33 cellular contexts compared by ENCODE assay signal in genomic region chr4:43066415-43066814, GRCh38.
"Had no signal": no experiment of that assay in that cellular context is flagged by ENCODE, and none has a peak within 500 bp of the region (broad histone marks: within the 10 kb centered on the region; RNA-seq: fewer than 3 reads in every experiment).

No MANE protein-coding gene starts in this region.

- H3K27me3 ChIP-seq: adrenal gland, body of pancreas, esophagus squamous epithelium, gastroesophageal sphincter, heart right ventricle, hepatocyte had no signal

- H2AFZ ChIP-seq: hepatocyte had no signal

- H3K4me1 ChIP-seq: adrenal gland, body of pancreas, esophagus squamous epithelium, gastroesophageal sphincter, heart right ventricle had no signal

- H3K4me3 Mint-ChIP-seq: activated B cell treated with CpG ODN at 0.5 μM for 24 hours; activated CD8-positive, alpha-beta T cell treated with anti-CD3 and anti-CD28 coated beads for 36 hours; activated naive CD4-positive, alpha-beta T cell treated with anti-CD3 and anti-CD28 coated beads for 36 hours; activated naive CD4-positive, alpha-beta T cell treated with anti-CD3 and anti-CD28 coated beads, Interleukin-2, amount 50 U/mL, for 24 hours; activated naive CD8-positive, alpha-beta T cell treated with anti-CD3 and anti-CD28 coated beads for 36 hours; activated naive CD8-positive, alpha-beta T cell treated with anti-CD3 and anti-CD28 coated beads, Interleukin-2, amount 50 U/mL, for 24 hours; activated T-cell treated with anti-CD3 and anti-CD28 coated beads, Interleukin-2, amount 50 U/mL, for 4 hours; activated T-helper 17 cell treated with anti-CD3 and anti-CD28 coated beads, Interleukin-2, amount 50 U/mL, for 72 hours; central memory CD8-positive, alpha-beta T cell; dendritic cell treated with granulocyte-macrophage colony-stimulating factor and Interleukin-4, amounts not matched to agents 40 ng/mL and 50 ng/mL, for 4 days; endodermal cell; T-helper 17 cell; T-helper 2 cell treated with Interferon-gamma antibody and Interleukin-4, amounts not matched to agents 5 μg/mL and 100 μg/mL, for 36 hours had no signal

- H3K36me3 Mint-ChIP-seq: activated naive CD4-positive, alpha-beta T cell treated with anti-CD3 and anti-CD28 coated beads, Interleukin-2, amount 50 U/mL, for 24 hours; activated naive CD8-positive, alpha-beta T cell treated with anti-CD3 and anti-CD28 coated beads for 36 hours had no signal

- H3K27ac ChIP-seq: adrenal gland, body of pancreas, coronary artery, dorsolateral prefrontal cortex, esophagus squamous epithelium, gastroesophageal sphincter, heart right ventricle, hepatocyte, WERI-Rb-1 had no signal

- H3K4me3 ChIP-seq: adrenal gland, body of pancreas, coronary artery, dorsolateral prefrontal cortex, esophagus squamous epithelium, gastroesophageal sphincter, heart right ventricle, hepatocyte had no signal

- H3K27me3 Mint-ChIP-seq: activated B cell treated with CpG ODN at 0.5 μM for 24 hours; activated CD8-positive, alpha-beta T cell treated with anti-CD3 and anti-CD28 coated beads for 36 hours; activated naive CD4-positive, alpha-beta T cell treated with anti-CD3 and anti-CD28 coated beads, Interleukin-2, amount 50 U/mL, for 24 hours; activated naive CD8-positive, alpha-beta T cell treated with anti-CD3 and anti-CD28 coated beads for 36 hours; activated naive CD8-positive, alpha-beta T cell treated with anti-CD3 and anti-CD28 coated beads, Interleukin-2, amount 50 U/mL, for 24 hours; activated T-helper 17 cell treated with anti-CD3 and anti-CD28 coated beads, Interleukin-2, amount 50 U/mL, for 72 hours; central memory CD8-positive, alpha-beta T cell; dendritic cell treated with granulocyte-macrophage colony-stimulating factor and Interleukin-4, amounts not matched to agents 40 ng/mL and 50 ng/mL, for 4 days; T-helper 17 cell had no signal

- H3K9me3 ChIP-seq: adrenal gland, body of pancreas, esophagus squamous epithelium had no signal

- H3K36me3 ChIP-seq: adrenal gland, esophagus squamous epithelium, gastroesophageal sphincter, heart right ventricle, WERI-Rb-1 had no signal

- H3K79me2 ChIP-seq: hepatocyte had no signal

- DNase-seq: activated B cell treated with CpG ODN at 0.5 μM for 24 hours; activated CD4-positive, alpha-beta T cell treated with anti-CD3 and anti-CD28 coated beads for 48 hours; activated CD4-positive, alpha-beta T cell treated with anti-CD3 and anti-CD28 coated beads, Interleukin-2, amount 50 U/mL, for 1 hour; activated CD4-positive, alpha-beta T cell treated with anti-CD3 and anti-CD28 coated beads, Interleukin-2, amount 50 U/mL, for 48 hours; activated CD8-positive, alpha-beta memory T cell treated with anti-CD3 and anti-CD28 coated beads for 24 hours; activated CD8-positive, alpha-beta T cell treated with anti-CD3 and anti-CD28 coated beads for 36 hours; activated effector memory CD4-positive, alpha-beta T cell treated with Interleukin-2 at 50 U/mL for 16 hours; activated naive CD4-positive, alpha-beta T cell treated with anti-CD3 and anti-CD28 coated beads for 36 hours; activated naive CD8-positive, alpha-beta T cell treated with anti-CD3 and anti-CD28 coated beads for 36 hours; activated naive CD8-positive, alpha-beta T cell treated with anti-CD3 and anti-CD28 coated beads, Interleukin-2, amount 50 U/mL, for 24 hours; activated T-cell treated with anti-CD3 and anti-CD28 coated beads, Interleukin-2, amount 50 U/mL, for 4 hours; adrenal gland; amygdala; aorta; body of pancreas; dorsolateral prefrontal cortex; effector memory CD4-positive, alpha-beta T cell; endodermal cell; esophagus squamous epithelium; foreskin melanocyte; heart right ventricle; T-helper 17 cell; T1000; WERI-Rb-1 had no signal

- H3K27ac Mint-ChIP-seq: activated B cell treated with CpG ODN at 0.5 μM for 24 hours; activated CD8-positive, alpha-beta T cell treated with anti-CD3 and anti-CD28 coated beads for 36 hours; activated naive CD4-positive, alpha-beta T cell treated with anti-CD3 and anti-CD28 coated beads for 36 hours; activated naive CD4-positive, alpha-beta T cell treated with anti-CD3 and anti-CD28 coated beads, Interleukin-2, amount 50 U/mL, for 24 hours; activated naive CD8-positive, alpha-beta T cell treated with anti-CD3 and anti-CD28 coated beads for 36 hours; activated naive CD8-positive, alpha-beta T cell treated with anti-CD3 and anti-CD28 coated beads, Interleukin-2, amount 50 U/mL, for 24 hours; activated T-helper 17 cell treated with anti-CD3 and anti-CD28 coated beads, Interleukin-2, amount 50 U/mL, for 72 hours; dendritic cell treated with granulocyte-macrophage colony-stimulating factor and Interleukin-4, amounts not matched to agents 40 ng/mL and 50 ng/mL, for 4 days; endodermal cell; T-helper 17 cell; T-helper 2 cell treated with Interferon-gamma antibody and Interleukin-4, amounts not matched to agents 5 μg/mL and 100 μg/mL, for 36 hours had no signal

- ATAC-seq: activated CD4-positive, CD25-positive, alpha-beta regulatory T cell treated with anti-CD3 and anti-CD28 coated beads, Interleukin-2, amount 50 U/mL, for 24 hours; activated CD8-positive, alpha-beta T cell treated with anti-CD3 and anti-CD28 coated beads for 36 hours; activated naive CD8-positive, alpha-beta T cell treated with anti-CD3 and anti-CD28 coated beads, Interleukin-2, amount 50 U/mL, for 24 hours; activated T-cell treated with anti-CD3 and anti-CD28 coated beads, Interleukin-2, amount 50 U/mL, for 4 hours; activated T-helper 17 cell treated with anti-CD3 and anti-CD28 coated beads, Interleukin-2, amount 50 U/mL, for 72 hours; body of pancreas; gastroesophageal sphincter; heart right ventricle; T-helper 17 cell had no signal

- H3K4me1 Mint-ChIP-seq: activated B cell treated with CpG ODN at 0.5 μM for 24 hours; activated naive CD4-positive, alpha-beta T cell treated with anti-CD3 and anti-CD28 coated beads, Interleukin-2, amount 50 U/mL, for 24 hours; activated naive CD8-positive, alpha-beta T cell treated with anti-CD3 and anti-CD28 coated beads for 36 hours; activated naive CD8-positive, alpha-beta T cell treated with anti-CD3 and anti-CD28 coated beads, Interleukin-2, amount 50 U/mL, for 24 hours; activated T-helper 17 cell treated with anti-CD3 and anti-CD28 coated beads, Interleukin-2, amount 50 U/mL, for 72 hours; central memory CD8-positive, alpha-beta T cell; endodermal cell; T-helper 17 cell had no signal

- H3K4me2 ChIP-seq: hepatocyte had no signal

- H3K9me3 Mint-ChIP-seq: activated B cell treated with CpG ODN at 0.5 μM for 24 hours; activated naive CD4-positive, alpha-beta T cell treated with anti-CD3 and anti-CD28 coated beads for 36 hours; activated naive CD4-positive, alpha-beta T cell treated with anti-CD3 and anti-CD28 coated beads, Interleukin-2, amount 50 U/mL, for 24 hours; activated naive CD8-positive, alpha-beta T cell treated with anti-CD3 and anti-CD28 coated beads for 36 hours; activated naive CD8-positive, alpha-beta T cell treated with anti-CD3 and anti-CD28 coated beads, Interleukin-2, amount 50 U/mL, for 24 hours; activated T-helper 17 cell treated with anti-CD3 and anti-CD28 coated beads, Interleukin-2, amount 50 U/mL, for 72 hours had no signal
